11 cellular contexts compared by ENCODE assay signal in genomic region chr16:76278976-76279375, GRCh38. TPM values are rescaled to one million over a fixed set of nuclear protein-coding genes. Genes with fewer than 3 reads are reported as not detected.
DNase-seq lines count a peak whose midpoint lies in the region; ATAC-seq, FAIRE-seq and TF ChIP-seq lines count a peak whose summit lies in the region.
"Had no signal": no experiment of that assay in that cellular context is flagged by ENCODE, and none has a peak within 500 bp of the region (broad histone marks: within the 10 kb centered on the region; RNA-seq: fewer than 3 reads in every experiment).

No MANE protein-coding gene starts in this region.

- no peak overlapping the region for H3K4me3 Mint-ChIP-seq in Caco-2 (ENCODE audit: unreplicated experiment)
- H3K4me3 Mint-ChIP-seq in glutamatergic neuron (ENCODE audit: unreplicated experiment): peak overlapping the region; percentile 52
- H3K4me3 Mint-ChIP-seq: naive B cell had no signal

- H3K4me3 ChIP-seq in Caco-2 (ENCODE audit: low read depth, low read length) (no peak overlapping the region), NT2/D1 (ENCODE audit: insufficient read length, low read depth) (no peak overlapping the region)
- H3K4me3 ChIP-seq: upper lobe of right lung had no signal

- H3K36me3 Mint-ChIP-seq in Caco-2 (ENCODE audit: insufficient read depth, unreplicated experiment): no peaks in the 10 kb centered on the region
- no peaks in the 10 kb centered on the region for H3K36me3 Mint-ChIP-seq in glutamatergic neuron (ENCODE audit: unreplicated experiment)
- H3K36me3 Mint-ChIP-seq: naive B cell had no signal

- H3K9me3 Mint-ChIP-seq in Caco-2 (ENCODE audit: unreplicated experiment) (no peaks in the 10 kb centered on the region), glutamatergic neuron (ENCODE audit: unreplicated experiment) (no peaks in the 10 kb centered on the region)

- FAIRE-seq in GM19239 (lab: Jason Lieb, UNC): no peak

- POLR2A ChIA-PET in Caco-2 (lab: Charles Lee): no interaction called here

- H3K27me3 ChIP-seq in Caco-2 (replicated peaks; ENCODE audit: control insufficient read depth, insufficient read depth, low read length) (no peaks in the 10 kb centered on the region), NT2/D1 (ENCODE audit: insufficient read depth, insufficient read length) (peaks cover 30% of the 10 kb centered on the region)

- BruUV-seq in Caco-2 (replicated peaks; lab: Mats Ljungman, UMichigan): no TSS peak

- H3K36me3 ChIP-seq in Caco-2 (ENCODE audit: control insufficient read depth, insufficient read depth, low read length) (no peaks in the 10 kb centered on the region), NT2/D1 (ENCODE audit: insufficient read depth, insufficient read length, low read length) (no peaks in the 10 kb centered on the region)
- H3K36me3 ChIP-seq: upper lobe of right lung had no signal

- H3K27me3 Mint-ChIP-seq in Caco-2 (ENCODE audit: insufficient read depth, unreplicated experiment): no peaks in the 10 kb centered on the region
- no peaks in the 10 kb centered on the region for H3K27me3 Mint-ChIP-seq in glutamatergic neuron (ENCODE audit: unreplicated experiment)

- H3K9ac ChIP-seq in NT2/D1 (ENCODE audit: insufficient read length, low read depth): no peak overlapping the region

- CTCF ChIA-PET in Caco-2 (lab: Charles Lee): interaction anchor here (0.6 to 1.5 kb wide), 4 partner anchors 14 to 893 kb away, joined by 3 to 11 read pairs (median 3); no protein-coding TSS in a partner anchor

- intact Hi-C loops in Caco-2 (cut with micrococcal nuclease; ENCODE audit: unreplicated experiment): loop anchor here (1.0 kb wide), 5 partner anchors 361 to 892 kb away; no protein-coding TSS in a partner anchor

- peak; percentile 54 for ATAC-seq in HG02938 (IDR thresholded peaks at IDR 0.05; ENCODE audit: unreplicated experiment)
- ATAC-seq in HG02588 (IDR thresholded peaks at IDR 0.05; ENCODE audit: unreplicated experiment): no peak
- no peak for ATAC-seq in GM19324 (IDR thresholded peaks at IDR 0.05; ENCODE audit: low FRiP score, unreplicated experiment)
- ATAC-seq: upper lobe of right lung had no signal

- TF ChIP-seq CTCF in Caco-2 (IDR thresholded peaks at IDR 0.05; ENCODE audit: insufficient read depth in 1 of 2, low read depth in 1 of 2, low read length in 1 of 2, severe bottlenecking in 1 of 2, unreplicated experiment in 1 of 2): peak; percentile 32 to 44
- peak; percentile 28 for TF ChIP-seq CTCF in glutamatergic neuron (IDR thresholded peaks at IDR 0.05; ENCODE audit: partially characterized antibody, unreplicated experiment)

- H3K4me1 ChIP-seq in Caco-2 (no peaks in the 10 kb centered on the region), NT2/D1 (ENCODE audit: insufficient read depth, insufficient read length) (peaks cover 2% of the 10 kb centered on the region)
- H3K4me1 ChIP-seq: upper lobe of right lung had no signal

- H3K9me3 ChIP-seq in Caco-2 (no peaks in the 10 kb centered on the region), NT2/D1 (ENCODE audit: insufficient read depth, low read length) (no peaks in the 10 kb centered on the region)
- H3K9me3 ChIP-seq: upper lobe of right lung had no signal

- DNase-seq in Caco-2 (peak in 1 of 2 experiments; percentile 26), NT2/D1 (ENCODE audit: low read depth, low spot score) (peak; percentile 27), glutamatergic neuron (no peak), GM19239 (ENCODE audit: insufficient read length, low spot score) (no peak), epidermal melanocyte (ENCODE audit: insufficient read length, low spot score) (no peak)
- DNase-seq: naive B cell, NCI-H345, upper lobe of right lung had no signal

- H3K4me1 Mint-ChIP-seq in Caco-2 (ENCODE audit: low read depth, unreplicated experiment) (no peaks in the 10 kb centered on the region), glutamatergic neuron (ENCODE audit: low read depth, unreplicated experiment) (peaks cover 8% of the 10 kb centered on the region)

- no peak overlapping the region for H3K27ac Mint-ChIP-seq in Caco-2 (ENCODE audit: unreplicated experiment)
- H3K27ac Mint-ChIP-seq in glutamatergic neuron (ENCODE audit: unreplicated experiment): no peak overlapping the region
- H3K27ac Mint-ChIP-seq: naive B cell had no signal

RNA-seq across cellular contexts. Expression of gene CNTNAP4, which starts 1.8 kb away (rescaled TPM):
- total RNA-seq in Caco-2 (2022): not detected in 2 replicates
- 1.2 TPM for total RNA-seq in glutamatergic neuron (ENCODE audit: unreplicated experiment)
- total RNA-seq: upper lobe of right lung had no signal
